11 cellular contexts compared by ENCODE assay signal in genomic region chr6:15305496-15305895, GRCh38. TPM values are rescaled to one million over a fixed set of nuclear protein-coding genes. Genes with fewer than 3 reads are reported as not detected.
DNase-seq lines count a peak whose midpoint lies in the region; ATAC-seq and TF ChIP-seq lines count a peak whose summit lies in the region.
"Had no signal": no experiment of that assay in that cellular context is flagged by ENCODE, and none has a peak within 500 bp of the region (broad histone marks: within the 10 kb centered on the region; RNA-seq: fewer than 3 reads in every experiment).

No MANE protein-coding gene starts in this region.

- no peak for DNase-seq in CD4-positive, alpha-beta memory T cell
- no peak for DNase-seq in activated naive CD8-positive, alpha-beta T cell treated with anti-CD3 and anti-CD28 coated beads, Interleukin-2, amount 50 U/mL, for 24 hours
- DNase-seq in colonic mucosa = no peak
- no peak for DNase-seq in NCI-H1694 treated with DMSO at 0.1 percent for 48 hours (lab: John Stamatoyannopoulos, UW)
- no peak for DNase-seq in NCI-H524 treated with DMSO at 0.1 percent for 48 hours (lab: John Stamatoyannopoulos, UW)
- DNase-seq: NCI-H1694; stimulated activated CD4-positive, alpha-beta T cell treated with anti-CD3 and anti-CD28 coated beads, Interleukin-4, amount 100 ng/mL, for 1 hour; upper lobe of right lung had no signal

- intact Hi-C loops in CD4-positive, alpha-beta memory T cell (cut with micrococcal nuclease) = loop anchor here (10.0 kb wide), 1 partner anchor 61 kb away; the partner anchor contains the start of gene JARID2
- intact Hi-C loops in colonic mucosa (cut with DNase I) = no loop called here

- no peak overlapping the region for H3K27ac ChIP-seq in CD4-positive, alpha-beta memory T cell (ENCODE audit: low read depth, low read length)
- no peak overlapping the region for H3K27ac ChIP-seq in colonic mucosa
- H3K27ac ChIP-seq: upper lobe of right lung had no signal

- H3K4me1 ChIP-seq in CD4-positive, alpha-beta memory T cell (ENCODE audit: insufficient read depth, low read length) = peaks cover 70% of the 10 kb centered on the region
- peaks cover 4% of the 10 kb centered on the region for H3K4me1 ChIP-seq in colonic mucosa

- H3K36me3 Mint-ChIP-seq in CD4-positive, alpha-beta memory T cell = peaks cover 4% of the 10 kb centered on the region in 2 donors
- H3K36me3 Mint-ChIP-seq in activated naive CD8-positive, alpha-beta T cell treated with anti-CD3 and anti-CD28 coated beads, Interleukin-2, amount 50 U/mL, for 24 hours (ENCODE audit: low read depth) = peaks cover 15% of the 10 kb centered on the region

- CTCF ChIA-PET in CD4-positive, alpha-beta memory T cell (lab: Charles Lee; ENCODE audit: partially characterized antibody) = no interaction called here

- H3K27me3 Mint-ChIP-seq in CD4-positive, alpha-beta memory T cell = no peaks in the 10 kb centered on the region
- H3K27me3 Mint-ChIP-seq in activated naive CD8-positive, alpha-beta T cell treated with anti-CD3 and anti-CD28 coated beads, Interleukin-2, amount 50 U/mL, for 24 hours = no peaks in the 10 kb centered on the region

- peak overlapping the region in 6 of 7 donors; percentile 12 to 65 (median 51) for H3K27ac Mint-ChIP-seq in CD4-positive, alpha-beta memory T cell
- H3K27ac Mint-ChIP-seq in activated naive CD8-positive, alpha-beta T cell treated with anti-CD3 and anti-CD28 coated beads, Interleukin-2, amount 50 U/mL, for 24 hours = peak overlapping the region; percentile 75

- TF ChIP-seq CTCF in colonic mucosa (IDR thresholded peaks at IDR 0.05) = no peak

- no peaks in the 10 kb centered on the region for H3K27me3 ChIP-seq in CD4-positive, alpha-beta memory T cell (ENCODE audit: insufficient read depth, low read length)
- no peaks in the 10 kb centered on the region for H3K27me3 ChIP-seq in colonic mucosa
- H3K27me3 ChIP-seq: upper lobe of right lung had no signal

- H3K36me3 ChIP-seq in CD4-positive, alpha-beta memory T cell (ENCODE audit: insufficient read depth, low read length) = no peaks in the 10 kb centered on the region
- H3K36me3 ChIP-seq in colonic mucosa = no peaks in the 10 kb centered on the region
- H3K36me3 ChIP-seq: upper lobe of right lung had no signal

- ATAC-seq in GM19395 (IDR thresholded peaks at IDR 0.05; ENCODE audit: unreplicated experiment) (peak; percentile 50), HG03342 (IDR thresholded peaks at IDR 0.05; ENCODE audit: unreplicated experiment) (peak; percentile 51), GM21529 (IDR thresholded peaks at IDR 0.05; ENCODE audit: unreplicated experiment) (no peak)
- ATAC-seq in activated naive CD8-positive, alpha-beta T cell treated with anti-CD3 and anti-CD28 coated beads, Interleukin-2, amount 50 U/mL, for 24 hours = peak; percentile 42
- ATAC-seq: upper lobe of right lung had no signal

- H3K9me3 Mint-ChIP-seq in CD4-positive, alpha-beta memory T cell = no peaks in the 10 kb centered on the region
- no peaks in the 10 kb centered on the region for H3K9me3 Mint-ChIP-seq in activated naive CD8-positive, alpha-beta T cell treated with anti-CD3 and anti-CD28 coated beads, Interleukin-2, amount 50 U/mL, for 24 hours

- H3K4me1 Mint-ChIP-seq in CD4-positive, alpha-beta memory T cell = peaks cover 60 to 80% (median 71%) of the 10 kb centered on the region in 4 donors
- H3K4me1 Mint-ChIP-seq in activated naive CD8-positive, alpha-beta T cell treated with anti-CD3 and anti-CD28 coated beads, Interleukin-2, amount 50 U/mL, for 24 hours = peaks cover 90% of the 10 kb centered on the region

- POLR2A ChIA-PET in CD4-positive, alpha-beta memory T cell (lab: Charles Lee; ENCODE audit: partially characterized antibody) = no interaction called here

- no peak overlapping the region for H3K9ac ChIP-seq in colonic mucosa (ENCODE audit: low read depth in 2 of 2, low read length in 2 of 2)

- peak overlapping the region in 5 of 8 donors; percentile 17 to 67 (median 37) for H3K4me3 Mint-ChIP-seq in CD4-positive, alpha-beta memory T cell
- H3K4me3 Mint-ChIP-seq in activated naive CD8-positive, alpha-beta T cell treated with anti-CD3 and anti-CD28 coated beads, Interleukin-2, amount 50 U/mL, for 24 hours = peak overlapping the region; percentile 34

- no peaks in the 10 kb centered on the region for H3K9me3 ChIP-seq in CD4-positive, alpha-beta memory T cell (ENCODE audit: control insufficient read depth in 1 of 2, low read length in 2 of 2)
- no peaks in the 10 kb centered on the region for H3K9me3 ChIP-seq in colonic mucosa
- H3K9me3 ChIP-seq: upper lobe of right lung had no signal

- H3K4me3 ChIP-seq in CD4-positive, alpha-beta memory T cell (ENCODE audit: low read length in 2 of 2) = no peak overlapping the region
- no peak overlapping the region for H3K4me3 ChIP-seq in colonic mucosa
- H3K4me3 ChIP-seq: upper lobe of right lung had no signal

RNA-seq across cellular contexts. Expression of gene JARID2, which starts 59.6 kb away (rescaled TPM):
- total RNA-seq in CD4-positive, alpha-beta memory T cell = 10 to 100 TPM; 20.2 to 21.6 TPM
- 10 to 100 TPM in 1 of 2 donors, 1 to 10 TPM in 1; 2.4 to 11.7 TPM for polyA plus RNA-seq in CD4-positive, alpha-beta memory T cell
- 10 to 100 TPM in 1 of 2 donors, 1 to 10 TPM in 1; 9.1 to 10.7 TPM for total RNA-seq in colonic mucosa
